8 cellular contexts compared by ENCODE assay signal in genomic region chr11:73143126-73143838, GRCh38.
DNase-seq lines count a peak whose midpoint lies in the region; ATAC-seq lines count a peak whose summit lies in the region.

No MANE protein-coding gene starts in this region.

- DNase-seq in T-helper 1 cell: no peak
- peak; percentile 65 for DNase-seq in NCI-H1417 treated with DMSO at 0.1 percent for 48 hours (lab: John Stamatoyannopoulos, UW)
- DNase-seq in kidney tubule cell (ENCODE audit: low spot score): peak; percentile 74

- peaks cover 47% of the 10 kb centered on the region for H3K4me1 Mint-ChIP-seq in T-helper 1 cell treated with Interleukin-12 subunit alpha and Interleukin-12 subunit beta and Interleukin-4 antibody, amounts not matched to agents 30 μg/mL and 1 μg/mL, for 36 hours (ENCODE audit: low read depth)

- no peaks in the 10 kb centered on the region for H3K36me3 ChIP-seq in subcutaneous abdominal adipose tissue (ENCODE audit: control insufficient read depth in 5 of 5, insufficient read depth in 5 of 5, low read length in 5 of 5)

- H3K9me3 ChIP-seq in subcutaneous abdominal adipose tissue (ENCODE audit: control insufficient read depth in 5 of 5, low read length in 5 of 5): no peaks in the 10 kb centered on the region

- peaks cover 7 to 48% (median 34%) of the 10 kb centered on the region in 5 donors for H3K4me1 ChIP-seq in subcutaneous abdominal adipose tissue (ENCODE audit: control insufficient read depth in 5 of 5, insufficient read depth in 5 of 5, low read length in 5 of 5)

- ATAC-seq in GM21576 (IDR thresholded peaks at IDR 0.05; ENCODE audit: unreplicated experiment) (no peak), GM21447 (IDR thresholded peaks at IDR 0.05; ENCODE audit: unreplicated experiment) (no peak)

- no peaks in the 10 kb centered on the region for H3K27me3 ChIP-seq in subcutaneous abdominal adipose tissue (ENCODE audit: control insufficient read depth in 5 of 5, insufficient read depth in 4 of 5, low read length in 5 of 5)

- no peaks in the 10 kb centered on the region for H3K9me3 Mint-ChIP-seq in T-helper 1 cell treated with Interleukin-12 subunit alpha and Interleukin-12 subunit beta and Interleukin-4 antibody, amounts not matched to agents 30 μg/mL and 1 μg/mL, for 36 hours

- H3K4me3 Mint-ChIP-seq in T-helper 1 cell treated with Interleukin-12 subunit alpha and Interleukin-12 subunit beta and Interleukin-4 antibody, amounts not matched to agents 30 μg/mL and 1 μg/mL, for 36 hours: peak overlapping the region; percentile 79

- peak overlapping the region; percentile 93 for H3K27ac Mint-ChIP-seq in T-helper 1 cell treated with Interleukin-12 subunit alpha and Interleukin-12 subunit beta and Interleukin-4 antibody, amounts not matched to agents 30 μg/mL and 1 μg/mL, for 36 hours

- H3K9ac ChIP-seq in subcutaneous abdominal adipose tissue (ENCODE audit: low read length in 5 of 5): peak overlapping the region; percentile 16 to 86 (median 78)

- H3K27me3 Mint-ChIP-seq in T-helper 1 cell treated with Interleukin-12 subunit alpha and Interleukin-12 subunit beta and Interleukin-4 antibody, amounts not matched to agents 30 μg/mL and 1 μg/mL, for 36 hours (ENCODE audit: low read depth): no peaks in the 10 kb centered on the region

- H3K27ac ChIP-seq in angular gyrus (ENCODE audit: low read depth, low read length) (peak overlapping the region; percentile 96), subcutaneous abdominal adipose tissue (ENCODE audit: low read depth, low read length) (peak overlapping the region; percentile 96)

- H3K4me3 ChIP-seq in subcutaneous abdominal adipose tissue (ENCODE audit: low read depth in 1 of 5, low read length in 5 of 5): peak overlapping the region; percentile 76 to 96 (median 77)

- H3K36me3 Mint-ChIP-seq in T-helper 1 cell treated with Interleukin-12 subunit alpha and Interleukin-12 subunit beta and Interleukin-4 antibody, amounts not matched to agents 30 μg/mL and 1 μg/mL, for 36 hours (ENCODE audit: low read depth): peaks cover 15% of the 10 kb centered on the region

Comparison
In these comparisons a context has a peak if more than half of its experiments do, and no peak if none do; other contexts are left out.
1. DNase-seq: peak in NCI-H1417 treated with DMSO at 0.1 percent for 48 hours (single experiment) and kidney tubule cell (single experiment); none in T-helper 1 cell (0 of 5).